Comparison of ENCODE assay signal across 29 cellular contexts in genomic region chr1:162210171-162210570, GRCh38.
DNase-seq lines count a peak whose midpoint lies in the region; ATAC-seq, FAIRE-seq and TF ChIP-seq lines count a peak whose summit lies in the region.
"Had no signal": no experiment of that assay in that cellular context is flagged by ENCODE, and none has a peak within 500 bp of the region (broad histone marks: within the 10 kb centered on the region; RNA-seq: fewer than 3 reads in every experiment).

No MANE protein-coding gene starts in this region.

- no peak overlapping the region for H2BK120ac ChIP-seq in H1 (replicated peaks; ENCODE audit: low read depth, low read length)

- no peak overlapping the region for H3K4me2 ChIP-seq in H1 (ENCODE audit: insufficient read depth in 1 of 2, low read depth in 2 of 2, low read length in 2 of 2)
- H3K4me2 ChIP-seq: BLaER1, GM23338, KMS-11, PC-9 had no signal

- no peak overlapping the region for H2BK15ac ChIP-seq in H1 (ENCODE audit: low read length)

- H3K9me3 Mint-ChIP-seq in MCF 10A (ENCODE audit: unreplicated experiment): no peaks in the 10 kb centered on the region
- H3K9me3 Mint-ChIP-seq: CD4-positive, CD25-positive, alpha-beta regulatory T cell; GM23338 had no signal

- no peaks in the 10 kb centered on the region for H3K36me3 ChIP-seq in HEK293 (ENCODE audit: control insufficient read depth in 2 of 2, insufficient read depth in 1 of 2, low read length in 2 of 2)
- H3K36me3 ChIP-seq in Panc1 (ENCODE audit: control insufficient read depth, insufficient read depth, low read length): no peaks in the 10 kb centered on the region
- no peaks in the 10 kb centered on the region for H3K36me3 ChIP-seq in H1 (ENCODE audit: control insufficient read depth in 2 of 4, insufficient read depth in 4 of 4, low read length in 3 of 4)
- H3K36me3 ChIP-seq in colonic mucosa: no peaks in the 10 kb centered on the region
- H3K36me3 ChIP-seq: BLaER1, HAP-1, SJSA1 had no signal

- 0 out of 2 replicates have a peak overlapping the region, but pooled peaks have one; percentile 14 for H2AK5ac ChIP-seq in H1 (ENCODE audit: low read depth, low read length)

- TF ChIP-seq RAD21 in H1 (IDR thresholded peaks at IDR 0.05 in 1 of 2, conservative IDR thresholded peaks at IDR 0.05 in 1 of 2; ENCODE audit: low read depth in 2 of 2, low read length in 2 of 2): no peak

- TF ChIP-seq POLR2A in H1 (IDR thresholded peaks at IDR 0.05; ENCODE audit: control extremely low read depth in 1 of 2, low read depth in 2 of 2, low read length in 2 of 2): no peak

- intact Hi-C loops in Panc1 (cut with micrococcal nuclease; ENCODE audit: unreplicated experiment) (no loop called here), MCF 10A (cut with micrococcal nuclease) (no loop called here), colonic mucosa (cut with DNase I) (no loop called here)

- H3K4ac ChIP-seq in H1 (replicated peaks; ENCODE audit: insufficient read length, low read depth, low read length): no peak overlapping the region

- no peak overlapping the region for H4K5ac ChIP-seq in H1 (ENCODE audit: insufficient read length, low read depth, low read length)

- no peaks in the 10 kb centered on the region for H3K27me3 ChIP-seq in Panc1 (ENCODE audit: control insufficient read depth, insufficient read depth, low read length)
- no peaks in the 10 kb centered on the region for H3K27me3 ChIP-seq in H1 (replicated peaks in 1 of 4; ENCODE audit: control insufficient read depth in 3 of 4, extremely low read depth in 1 of 4, insufficient read depth in 3 of 4, low read length in 3 of 4)
- H3K27me3 ChIP-seq in colonic mucosa: no peaks in the 10 kb centered on the region
- H3K27me3 ChIP-seq: BLaER1 had no signal

- no peak for TF ChIP-seq EP300 in H1 (IDR thresholded peaks at IDR 0.05; ENCODE audit: borderline replicate concordance in 1 of 2, low read depth in 2 of 2, low read length in 2 of 2)

- DNase-seq in Panc1 (ENCODE audit: low read depth, low spot score) (no peak), H1 (ENCODE audit: low read depth in 1 of 2, low spot score in 2 of 2) (no peak), renal cortical epithelial cell (ENCODE audit: low read depth) (peak; percentile 49), MCF 10A (ENCODE audit: unreplicated experiment) (no peak), colonic mucosa (no peak), NCI-H146 (lab: John Stamatoyannopoulos, UW) (no peak)
- no peak for DNase-seq in activated T-cell treated with anti-CD3 and anti-CD28 coated beads, Interleukin-2, amount 50 U/mL, for 48 hours
- DNase-seq: CD4-positive, CD25-positive, alpha-beta regulatory T cell; DMS153; DND-41; NCI-H1105; NCI-H1436 treated with DMSO at 0.1 percent for 48 hours; NCI-H1930; NCI-H2107; NCI-H524; NCI-H748 treated with DMSO at 0.1 percent for 48 hours; PC-9; Right ventricle myocardium superior; RPMI8226 had no signal

- H3K4me1 ChIP-seq in HEK293 (ENCODE audit: control insufficient read depth, insufficient read depth, low read length) (peaks cover 29% of the 10 kb centered on the region), Panc1 (ENCODE audit: control insufficient read depth, insufficient read depth, low read length) (peaks cover 92% of the 10 kb centered on the region), H1 (replicated peaks in 1 of 4; ENCODE audit: control insufficient read depth in 3 of 4, insufficient read depth in 4 of 4, low read length in 3 of 4) (peaks cover 0 to 15% (median 5%) of the 10 kb centered on the region in 4 experiments; a peak in 5 of 7 replicates), colonic mucosa (peaks cover 8% of the 10 kb centered on the region)
- H3K4me1 ChIP-seq: HAP-1, SJSA1 had no signal

- H3K27me3 Mint-ChIP-seq in MCF 10A (ENCODE audit: insufficient read depth, unreplicated experiment): no peaks in the 10 kb centered on the region

- no peaks in the 10 kb centered on the region for H4K20me1 ChIP-seq in H1 (replicated peaks in 1 of 2; ENCODE audit: control insufficient read depth in 1 of 2, insufficient read depth in 2 of 2, low read length in 2 of 2)
- H4K20me1 ChIP-seq: BLaER1 had no signal

- H3K9me3 ChIP-seq in HEK293 (ENCODE audit: control insufficient read depth, insufficient read depth, low read depth, low read length) (no peaks in the 10 kb centered on the region), Panc1 (ENCODE audit: control insufficient read depth, insufficient read depth, low read depth, low read length) (no peaks in the 10 kb centered on the region), H1 (ENCODE audit: insufficient read depth in 2 of 2, low read depth in 1 of 2, low read length in 1 of 2) (no peaks in the 10 kb centered on the region), colonic mucosa (no peaks in the 10 kb centered on the region)
- H3K9me3 ChIP-seq: BLaER1, HAP-1, SJSA1 had no signal

- in situ Hi-C loops in Panc1 (cut with HindIII; ENCODE audit: low pct_unique_long_range_greater_than_20kb, low sequenced_read_pairs): no loop called here

- CTCF ChIA-PET in HEK293 (lab: Yijun Ruan, JAX) (no interaction called here), Panc1 (lab: Charles Lee) (no interaction called here), H1 (lab: Charles Lee; ENCODE audit: partially characterized antibody) (interaction anchor here (1.2 to 1.8 kb wide), 2 partner anchors 18 to 90 kb away, joined by 3 to 5 read pairs; no protein-coding TSS in a partner anchor), MCF 10A (lab: Yijun Ruan, JAX) (interaction anchor here (0.6 kb wide), 1 partner anchor 145 kb away, joined by 3 read pairs; no protein-coding TSS in a partner anchor)

- H3K79me1 ChIP-seq in H1 (ENCODE audit: low read depth, low read length): no peaks in the 10 kb centered on the region

- H3K27ac Mint-ChIP-seq in MCF 10A (ENCODE audit: low read depth, unreplicated experiment): no peak overlapping the region
- H3K27ac Mint-ChIP-seq: CD4-positive, CD25-positive, alpha-beta regulatory T cell; GM23338; IgD-negative memory B cell had no signal

- no peak for FAIRE-seq in H1 (lab: Jason Lieb, UNC)
- FAIRE-seq: A204.1, GM12892, GM18507 had no signal

- H3K18ac ChIP-seq in H1 (ENCODE audit: extremely low read depth, low read length): no peak overlapping the region

- H2AFZ ChIP-seq in H1 (ENCODE audit: low read length): no peak overlapping the region
- H2AFZ ChIP-seq: GM23338, PC-9 had no signal

- H3K4me3 ChIP-seq in HEK293 (ENCODE audit: low read depth, low read length) (no peak overlapping the region), Panc1 (ENCODE audit: low read depth in 2 of 2, low read length in 2 of 2) (no peak overlapping the region), H1 (ENCODE audit: extremely low read depth in 1 of 4, insufficient read depth in 2 of 4, low read depth in 3 of 4, low read length in 4 of 4) (no peak overlapping the region), colonic mucosa (no peak overlapping the region)
- H3K4me3 ChIP-seq: BLaER1, GM23338, HAP-1, PC-9, SJSA1 had no signal

- peaks cover 3 to 32% of the 10 kb centered on the region in 2 experiments; a peak in 3 of 4 replicates for H3K79me2 ChIP-seq in H1 (ENCODE audit: control insufficient read depth in 1 of 2, insufficient read depth in 2 of 2, low read length in 2 of 2)

- H2BK5ac ChIP-seq in H1 (ENCODE audit: low read depth, low read length): no peak overlapping the region

- H3K9ac ChIP-seq in H1 (replicated peaks in 1 of 4; ENCODE audit: extremely low read depth in 1 of 4, low read depth in 3 of 4, low read length in 3 of 4) (no peak overlapping the region), colonic mucosa (ENCODE audit: low read depth in 2 of 2, low read length in 2 of 2) (no peak overlapping the region)
- H3K9ac ChIP-seq: BLaER1, KMS-11 had no signal

- no peak overlapping the region for H3K4me3 Mint-ChIP-seq in MCF 10A (ENCODE audit: unreplicated experiment)
- H3K4me3 Mint-ChIP-seq: CD4-positive, CD25-positive, alpha-beta regulatory T cell; GM23338; IgD-negative memory B cell had no signal

- TF ChIP-seq CTCF in HEK293 (tag by site-specific recombination; IDR thresholded peaks at IDR 0.05) (no peak), Panc1 (IDR thresholded peaks at IDR 0.05) (no peak), H1 (IDR thresholded peaks at IDR 0.05; ENCODE audit: control extremely low read depth in 1 of 3, insufficient read depth in 1 of 3, low read depth in 1 of 3, low read length in 3 of 3) (no peak), MCF 10A (IDR thresholded peaks at IDR 0.05; ENCODE audit: unreplicated experiment) (no peak), colonic mucosa (IDR thresholded peaks at IDR 0.05) (no peak)

- no peak overlapping the region for H4K91ac ChIP-seq in H1 (replicated peaks; ENCODE audit: insufficient read length, low read length)

- 75% methylated on average over 5 of the region's 5 CpGs; no CpG with 5 or more reads in 1 of the 2 experiments for WGBS in H1 (ENCODE audit: extremely low coverage in 1 of 2, insufficient coverage in 1 of 2, insufficient read length in 1 of 2, insufficient replicate concordance in 2 of 2, low coverage in 1 of 2, low lambda C conversion rate in 2 of 2, missing lambda C conversion rate in 1 of 2), 2 experiments

- H3K27ac ChIP-seq in HEK293 (ENCODE audit: extremely low read depth, low read depth, low read length) (no peak overlapping the region), Panc1 (ENCODE audit: low read length) (peak overlapping the region; percentile 98), H1 (ENCODE audit: low read depth, low read length) (no peak overlapping the region), colonic mucosa (no peak overlapping the region)
- H3K27ac ChIP-seq: BLaER1, KMS-11, PC-9, SJSA1 had no signal

- no peak for ATAC-seq in Panc1
- ATAC-seq: GM23338 had no signal

- peaks cover 23% of the 10 kb centered on the region for H3K4me1 Mint-ChIP-seq in MCF 10A (ENCODE audit: insufficient read depth, unreplicated experiment)
- H3K4me1 Mint-ChIP-seq: CD4-positive, CD25-positive, alpha-beta regulatory T cell; IgD-negative memory B cell had no signal

- H3K23ac ChIP-seq in H1 (ENCODE audit: insufficient read length): no peak overlapping the region

- no peak overlapping the region for H2BK20ac ChIP-seq in H1 (ENCODE audit: low read length)

- H3K36me3 Mint-ChIP-seq in MCF 10A (ENCODE audit: insufficient read depth, unreplicated experiment): no peaks in the 10 kb centered on the region
- H3K36me3 Mint-ChIP-seq: CD4-positive, CD25-positive, alpha-beta regulatory T cell; IgD-negative memory B cell had no signal

- no peak overlapping the region for H3K56ac ChIP-seq in H1 (replicated peaks; ENCODE audit: insufficient read length, low read depth, low read length)

- no TSS peak for BruUV-seq in Panc1 (replicated peaks; lab: Mats Ljungman, UMichigan)
- BruUV-seq in MCF 10A (replicated peaks; lab: Mats Ljungman, UMichigan): no TSS peak

- no peaks in the 10 kb centered on the region for H3K23me2 ChIP-seq in H1 (ENCODE audit: low read depth, low read length)

- no peak overlapping the region for H3K14ac ChIP-seq in H1 (ENCODE audit: insufficient read length)

- POLR2A ChIA-PET in HEK293 (lab: Yijun Ruan, JAX): no interaction called here
- POLR2A ChIA-PET in Panc1 (lab: Charles Lee): no interaction called here
- POLR2A ChIA-PET in H1 (lab: Charles Lee; ENCODE audit: partially characterized antibody): no interaction called here
- POLR2A ChIA-PET in MCF 10A (lab: Yijun Ruan, JAX): no interaction called here

- no peak overlapping the region for H2BK12ac ChIP-seq in H1 (ENCODE audit: low read depth, low read length)

- no peak overlapping the region for H4K8ac ChIP-seq in H1 (ENCODE audit: extremely low read depth, insufficient read depth, low read length)

TF ChIP-seq in H1, 55 proteins besides CTCF, POLR2A, EP300 and RAD21 (continues in another document):
- TF ChIP-seq TBP (IDR thresholded peaks at IDR 0.05; ENCODE audit: low read depth, low read length) (no peak), SUZ12 (IDR thresholded peaks at IDR 0.05; ENCODE audit: low read length) (no peak)

Comparison
In these comparisons a context has a peak if more than half of its experiments do, and no peak if none do; other contexts are left out.
1. CTCF ChIA-PET loops: an anchor here in H1 (1.2 to 1.8 kb wide) and MCF 10A (0.6 kb wide); none called in HEK293 and Panc1.